ENCODE assay signal across 10 cellular contexts in genomic region chr15:99433026-99433756, GRCh38.
DNase-seq lines count a peak whose midpoint lies in the region; ATAC-seq, FAIRE-seq and TF ChIP-seq lines count a peak whose summit lies in the region.
"Had no signal": no experiment of that assay in that cellular context is flagged by ENCODE, and none has a peak within 500 bp of the region (broad histone marks: within the 10 kb centered on the region; RNA-seq: fewer than 3 reads in every experiment).

No MANE protein-coding gene starts in this region.

- peak overlapping the region; percentile 42 for H2AK5ac ChIP-seq in trophoblast cell (ENCODE audit: low read length)

- H3F3A ChIP-seq in SK-N-SH (replicated peaks; ENCODE audit: insufficient read depth) = no peaks in the 10 kb centered on the region

- peak overlapping the region; percentile 30 for H3K18ac ChIP-seq in trophoblast cell (ENCODE audit: low read length)

- H3K79me2 ChIP-seq in trophoblast cell (ENCODE audit: control insufficient read depth, insufficient read depth, low read length, poor library complexity) (peaks cover 3% of the 10 kb centered on the region), SK-N-SH (ENCODE audit: insufficient read depth) (no peaks in the 10 kb centered on the region)

- H2BK5ac ChIP-seq in trophoblast cell (ENCODE audit: low read depth, low read length, poor library complexity) = peak overlapping the region; percentile 3

- no peak for TF ChIP-seq POLR2A in GM12892 (IDR thresholded peaks at IDR 0.05; ENCODE audit: low read depth, low read length)

- WGBS in trophoblast cell (ENCODE audit: extremely low coverage, insufficient coverage, insufficient read length) = no CpG with 5 or more reads among the region's 14 CpGs
- WGBS in SK-N-SH (ENCODE audit: low lambda C conversion rate) = 84% methylated on average over 6 of the region's 14 CpGs

- H2BK12ac ChIP-seq in trophoblast cell (ENCODE audit: low read length) = peak overlapping the region; percentile 75

- no peaks in the 10 kb centered on the region for H4K20me1 ChIP-seq in SK-N-SH (ENCODE audit: insufficient read depth)

- peak; percentile 77 for FAIRE-seq in GM12892 (lab: Jason Lieb, UNC)

- no peak for TF ChIP-seq CTCF in fibroblast of mammary gland (conservative IDR thresholded peaks at IDR 0.05; ENCODE audit: control insufficient read depth, insufficient read depth, low read depth, low read length)
- TF ChIP-seq CTCF in brain microvascular endothelial cell (IDR thresholded peaks at IDR 0.05; ENCODE audit: low read depth, low read length, missing control alignments) = no peak
- no peak for TF ChIP-seq CTCF in SK-N-SH (IDR thresholded peaks at IDR 0.05)

- in situ Hi-C loops in brain microvascular endothelial cell (cut with HindIII; ENCODE audit: low pct_ligation_motif_present, low sequenced_read_pairs) = no loop called here

- H3K4me3 ChIP-seq in fibroblast of mammary gland (ENCODE audit: control insufficient read depth, low read depth, low read length) = no peak overlapping the region
- no peak overlapping the region for H3K4me3 ChIP-seq in trophoblast cell (ENCODE audit: low read depth, low read length)
- no peak overlapping the region for H3K4me3 ChIP-seq in brain microvascular endothelial cell (ENCODE audit: low read depth, low read length)
- no peak overlapping the region for H3K4me3 ChIP-seq in SK-N-SH (ENCODE audit: low read depth in 2 of 2, low read length in 1 of 2)

- H3K4me1 ChIP-seq in trophoblast cell (ENCODE audit: control insufficient read depth in 1 of 2, insufficient read depth in 2 of 2, low read length in 2 of 2) (peaks cover 8 to 12% of the 10 kb centered on the region in 2 experiments), SK-N-SH (ENCODE audit: control insufficient read depth in 1 of 2, insufficient read depth in 2 of 2, low read depth in 1 of 2, low read length in 1 of 2) (no peaks in the 10 kb centered on the region)

- TF ChIP-seq RAD21 in SK-N-SH (IDR thresholded peaks at IDR 0.05; ENCODE audit: low read length) = no peak

- no peaks in the 10 kb centered on the region for H3K9me3 ChIP-seq in trophoblast cell (ENCODE audit: insufficient read depth, low read depth, low read length)
- no peaks in the 10 kb centered on the region for H3K9me3 ChIP-seq in SK-N-SH

- H2AFZ ChIP-seq in trophoblast cell (ENCODE audit: insufficient read depth, low read length, poor library complexity) (peak overlapping the region; percentile 38), SK-N-SH (ENCODE audit: low read depth) (no peak overlapping the region)

- CTCF ChIA-PET in SK-N-SH (lab: Yijun Ruan, JAX) = interaction anchor here (1.0 kb wide), 1 partner anchor 160 kb away, joined by 3 read pairs; no protein-coding TSS in a partner anchor

- H3K9ac ChIP-seq in trophoblast cell (ENCODE audit: low read length) (no peak overlapping the region), SK-N-SH (no peak overlapping the region)

- DNase-seq in GM12892 (ENCODE audit: insufficient read length) (peak; percentile 63), fibroblast of mammary gland (ENCODE audit: low read depth) (peak; percentile 44), trophoblast cell (no peak), brain microvascular endothelial cell (no peak), SK-N-SH (no peak)
- DNase-seq: NCI-H1694 treated with DMSO at 0.1 percent for 48 hours; stimulated activated CD4-positive, alpha-beta T cell treated with anti-CD3 and anti-CD28 coated beads, Interleukin-12 subunit alpha, Interleukin-12 subunit beta, amount 100 ng/mL, for 4 hours had no signal

- H3K9me2 ChIP-seq in SK-N-SH = no peaks in the 10 kb centered on the region

- H3K14ac ChIP-seq in trophoblast cell (ENCODE audit: low read length) = peak overlapping the region; percentile 76

- H3K4ac ChIP-seq in trophoblast cell (ENCODE audit: low read depth, low read length) = peak overlapping the region; percentile 39

- peak overlapping the region; percentile 70 for H2BK120ac ChIP-seq in trophoblast cell (ENCODE audit: insufficient read depth, low read length, poor library complexity)

- H3K4me2 ChIP-seq in trophoblast cell (ENCODE audit: low read length) (no peak overlapping the region), SK-N-SH (no peak overlapping the region)

- H4K91ac ChIP-seq in trophoblast cell (ENCODE audit: low read depth, low read length) = peak overlapping the region; percentile 67

- no peak overlapping the region for H3K23ac ChIP-seq in trophoblast cell (ENCODE audit: low read length)

- TF ChIP-seq EP300 in SK-N-SH (IDR thresholded peaks at IDR 0.05; ENCODE audit: borderline replicate concordance in 1 of 2, low read depth in 1 of 2, low read length in 1 of 2) = no peak

- no peaks in the 10 kb centered on the region for H3K27me3 ChIP-seq in trophoblast cell (ENCODE audit: insufficient read depth, low read length)
- no peaks in the 10 kb centered on the region for H3K27me3 ChIP-seq in brain microvascular endothelial cell (replicated peaks)
- no peaks in the 10 kb centered on the region for H3K27me3 ChIP-seq in SK-N-SH (ENCODE audit: insufficient read depth)

- peak overlapping the region; percentile 56 for H4K12ac ChIP-seq in trophoblast cell (ENCODE audit: low read depth, low read length)

- H3K36me3 ChIP-seq in trophoblast cell (ENCODE audit: control insufficient read depth in 1 of 2, insufficient read depth in 2 of 2, low read length in 2 of 2) = no peaks in the 10 kb centered on the region
- H3K36me3 ChIP-seq in brain microvascular endothelial cell (replicated peaks) = no peaks in the 10 kb centered on the region
- H3K36me3 ChIP-seq in SK-N-SH (replicated peaks in 1 of 2; ENCODE audit: control insufficient read depth in 1 of 2, insufficient read depth in 2 of 2, low read length in 1 of 2) = no peaks in the 10 kb centered on the region

- POLR2A ChIA-PET in SK-N-SH (lab: Yijun Ruan, JAX) = no interaction called here

- no peak overlapping the region for H3K27ac ChIP-seq in trophoblast cell (ENCODE audit: low read depth, low read length)
- H3K27ac ChIP-seq in brain microvascular endothelial cell = no peak overlapping the region
- no peak overlapping the region for H3K27ac ChIP-seq in SK-N-SH (ENCODE audit: low read depth in 2 of 2, low read length in 1 of 2)

- ATAC-seq in HG03442 (IDR thresholded peaks at IDR 0.05; ENCODE audit: unreplicated experiment) (peak; percentile 61), GM21360 (IDR thresholded peaks at IDR 0.05; ENCODE audit: unreplicated experiment) (no peak), GM19397 (IDR thresholded peaks at IDR 0.05; ENCODE audit: unreplicated experiment) (no peak)

- H4K8ac ChIP-seq in trophoblast cell (ENCODE audit: low read depth, low read length) = peak overlapping the region; percentile 75

- H3K79me1 ChIP-seq in trophoblast cell (ENCODE audit: low read length) = peaks cover 15% of the 10 kb centered on the region

TF ChIP-seq in SK-N-SH, 30 proteins besides CTCF, POLR2A, EP300 and RAD21:
- no peak for TF ChIP-seq TCF12 (IDR thresholded peaks at IDR 0.05)
- TF ChIP-seq FOSL2 (IDR thresholded peaks at IDR 0.05; ENCODE audit: borderline replicate concordance, low read depth) = no peak

Comparison
In these comparisons a context has a peak if more than half of its experiments do, and no peak if none do; other contexts are left out.
1. DNase-seq: peak in GM12892 (single experiment) and fibroblast of mammary gland (single experiment); none in trophoblast cell (0 of 2), brain microvascular endothelial cell (single experiment) and SK-N-SH (single experiment).